ENCODE assay signal across 1 cellular context in the genomic region with DNA sequence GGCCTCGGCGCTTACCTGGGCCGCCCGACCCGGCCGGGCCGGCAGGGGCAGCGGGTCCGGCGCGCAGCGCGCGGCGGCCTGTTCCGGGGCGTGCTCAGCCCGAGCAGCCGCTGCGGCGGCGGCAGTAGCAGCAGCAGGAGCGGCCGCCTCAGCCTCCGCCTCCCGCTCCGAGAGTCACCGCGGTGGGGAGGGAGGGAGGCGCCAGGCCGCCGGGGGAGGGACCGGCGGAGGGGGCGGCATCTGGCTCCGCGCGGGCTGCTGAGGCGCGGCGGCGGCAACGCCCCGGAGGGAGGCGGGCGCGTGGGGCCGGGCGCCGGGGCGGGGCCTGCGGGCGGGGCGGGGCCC.
TF ChIP-seq lines count a peak whose summit lies in the region.

A gene with protein sequence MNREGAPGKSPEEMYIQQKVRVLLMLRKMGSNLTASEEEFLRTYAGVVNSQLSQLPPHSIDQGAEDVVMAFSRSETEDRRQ (minus strand): TSS at position 190 of the 345 bp plus-strand sequence. CDS start 38,205 bp downstream, outside the sequence.

TF ChIP-seq in HepG2, 621 proteins besides CTCF, POLR2A, EP300 and RAD21 (continued from another document):
- TF ChIP-seq SAP130 (CRISPR knock-in tag; IDR thresholded peaks at IDR 0.05; ENCODE audit: low read depth) (no peak; the same call in 1 of the 2 replicates), RFX1 (IDR thresholded peaks at IDR 0.05) (no peak), SP4 (CRISPR knock-in tag; IDR thresholded peaks at IDR 0.05) (no peak), KLF13 (CRISPR knock-in tag; IDR thresholded peaks at IDR 0.05) (no peak), SOX5 (CRISPR knock-in tag; IDR thresholded peaks at IDR 0.05; ENCODE audit: borderline replicate concordance) (no peak), GABPA (IDR thresholded peaks at IDR 0.05; ENCODE audit: low read depth, low read length) (no peak), GABPA (CRISPR knock-in tag; IDR thresholded peaks at IDR 0.05; ENCODE audit: low read depth) (no peak), ZNF512B (CRISPR knock-in tag; IDR thresholded peaks at IDR 0.05; ENCODE audit: borderline replicate concordance) (no peak), SRSF1 (optimal IDR thresholded peaks at IDR 0.05; ENCODE audit: low read depth, low read length) (no peak), HDAC1 (CRISPR knock-in tag; IDR thresholded peaks at IDR 0.05) (0 out of 2 replicates have a peak, but pooled peaks have one; percentile 10), ARID4A (CRISPR knock-in tag; IDR thresholded peaks at IDR 0.05; ENCODE audit: borderline replicate concordance) (peak; percentile 11; the same call in 1 of the 2 replicates), TFDP2 (CRISPR knock-in tag; IDR thresholded peaks at IDR 0.05) (peak; percentile 52; the same call in 1 of the 2 replicates), ZNF740 (CRISPR knock-in tag; IDR thresholded peaks at IDR 0.05) (no peak), RARA (CRISPR knock-in tag; IDR thresholded peaks at IDR 0.05) (no peak), TFDP1 (CRISPR knock-in tag; IDR thresholded peaks at IDR 0.05; ENCODE audit: borderline replicate concordance) (peak; percentile 28; the same call in 1 of the 2 replicates), SIN3B (IDR thresholded peaks at IDR 0.05; ENCODE audit: low read length) (no peak), NCOA1 (CRISPR knock-in tag; IDR thresholded peaks at IDR 0.05) (no peak), ZNF160 (CRISPR knock-in tag; IDR thresholded peaks at IDR 0.05) (no peak), SPEN (CRISPR knock-in tag; IDR thresholded peaks at IDR 0.05; ENCODE audit: low read depth) (0 out of 2 replicates have a peak, but pooled peaks have one; percentile 14), ZNF280B (CRISPR knock-in tag; IDR thresholded peaks at IDR 0.05; ENCODE audit: borderline replicate concordance) (no peak), WIZ (CRISPR knock-in tag; IDR thresholded peaks at IDR 0.05) (no peak), MZF1 (CRISPR knock-in tag; IDR thresholded peaks at IDR 0.05; ENCODE audit: borderline replicate concordance) (no peak)
- TF ChIP-seq, protein P1, sequence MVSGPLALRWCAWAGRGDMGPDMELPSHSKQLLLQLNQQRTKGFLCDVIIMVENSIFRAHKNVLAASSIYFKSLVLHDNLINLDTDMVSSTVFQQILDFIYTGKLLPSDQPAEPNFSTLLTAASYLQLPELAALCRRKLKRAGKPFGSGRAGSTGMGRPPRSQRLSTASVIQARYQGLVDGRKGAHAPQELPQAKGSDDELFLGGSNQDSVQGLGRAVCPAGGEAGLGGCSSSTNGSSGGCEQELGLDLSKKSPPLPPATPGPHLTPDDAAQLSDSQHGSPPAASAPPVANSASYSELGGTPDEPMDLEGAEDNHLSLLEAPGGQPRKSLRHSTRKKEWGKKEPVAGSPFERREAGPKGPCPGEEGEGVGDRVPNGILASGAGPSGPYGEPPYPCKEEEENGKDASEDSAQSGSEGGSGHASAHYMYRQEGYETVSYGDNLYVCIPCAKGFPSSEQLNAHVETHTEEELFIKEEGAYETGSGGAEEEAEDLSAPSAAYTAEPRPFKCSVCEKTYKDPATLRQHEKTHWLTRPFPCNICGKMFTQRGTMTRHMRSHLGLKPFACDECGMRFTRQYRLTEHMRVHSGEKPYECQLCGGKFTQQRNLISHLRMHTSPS (CRISPR knock-in tag; IDR thresholded peaks at IDR 0.05; ENCODE audit: low read depth) = 0 out of 2 replicates have a peak, but pooled peaks have one; percentile 2
- TF ChIP-seq, protein P2, sequence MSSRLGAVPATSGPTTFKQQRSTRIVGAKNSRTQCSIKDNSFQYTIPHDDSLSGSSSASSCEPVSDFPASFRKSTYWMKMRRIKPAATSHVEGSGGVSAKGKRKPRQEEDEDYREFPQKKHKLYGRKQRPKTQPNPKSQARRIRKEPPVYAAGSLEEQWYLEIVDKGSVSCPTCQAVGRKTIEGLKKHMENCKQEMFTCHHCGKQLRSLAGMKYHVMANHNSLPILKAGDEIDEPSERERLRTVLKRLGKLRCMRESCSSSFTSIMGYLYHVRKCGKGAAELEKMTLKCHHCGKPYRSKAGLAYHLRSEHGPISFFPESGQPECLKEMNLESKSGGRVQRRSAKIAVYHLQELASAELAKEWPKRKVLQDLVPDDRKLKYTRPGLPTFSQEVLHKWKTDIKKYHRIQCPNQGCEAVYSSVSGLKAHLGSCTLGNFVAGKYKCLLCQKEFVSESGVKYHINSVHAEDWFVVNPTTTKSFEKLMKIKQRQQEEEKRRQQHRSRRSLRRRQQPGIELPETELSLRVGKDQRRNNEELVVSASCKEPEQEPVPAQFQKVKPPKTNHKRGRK (CRISPR knock-in tag; IDR thresholded peaks at IDR 0.05) = no peak
- TF ChIP-seq, protein P3, sequence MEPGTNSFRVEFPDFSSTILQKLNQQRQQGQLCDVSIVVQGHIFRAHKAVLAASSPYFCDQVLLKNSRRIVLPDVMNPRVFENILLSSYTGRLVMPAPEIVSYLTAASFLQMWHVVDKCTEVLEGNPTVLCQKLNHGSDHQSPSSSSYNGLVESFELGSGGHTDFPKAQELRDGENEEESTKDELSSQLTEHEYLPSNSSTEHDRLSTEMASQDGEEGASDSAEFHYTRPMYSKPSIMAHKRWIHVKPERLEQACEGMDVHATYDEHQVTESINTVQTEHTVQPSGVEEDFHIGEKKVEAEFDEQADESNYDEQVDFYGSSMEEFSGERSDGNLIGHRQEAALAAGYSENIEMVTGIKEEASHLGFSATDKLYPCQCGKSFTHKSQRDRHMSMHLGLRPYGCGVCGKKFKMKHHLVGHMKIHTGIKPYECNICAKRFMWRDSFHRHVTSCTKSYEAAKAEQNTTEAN (CRISPR knock-in tag; conservative IDR thresholded peaks at IDR 0.05) = 0 out of 2 replicates have a peak, but pooled peaks have one; percentile 7
- TF ChIP-seq, protein P4, sequence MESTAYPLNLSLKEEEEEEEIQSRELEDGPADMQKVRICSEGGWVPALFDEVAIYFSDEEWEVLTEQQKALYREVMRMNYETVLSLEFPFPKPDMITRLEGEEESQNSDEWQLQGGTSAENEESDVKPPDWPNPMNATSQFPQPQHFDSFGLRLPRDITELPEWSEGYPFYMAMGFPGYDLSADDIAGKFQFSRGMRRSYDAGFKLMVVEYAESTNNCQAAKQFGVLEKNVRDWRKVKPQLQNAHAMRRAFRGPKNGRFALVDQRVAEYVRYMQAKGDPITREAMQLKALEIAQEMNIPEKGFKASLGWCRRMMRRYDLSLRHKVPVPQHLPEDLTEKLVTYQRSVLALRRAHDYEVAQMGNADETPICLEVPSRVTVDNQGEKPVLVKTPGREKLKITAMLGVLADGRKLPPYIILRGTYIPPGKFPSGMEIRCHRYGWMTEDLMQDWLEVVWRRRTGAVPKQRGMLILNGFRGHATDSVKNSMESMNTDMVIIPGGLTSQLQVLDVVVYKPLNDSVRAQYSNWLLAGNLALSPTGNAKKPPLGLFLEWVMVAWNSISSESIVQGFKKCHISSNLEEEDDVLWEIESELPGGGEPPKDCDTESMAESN (CRISPR knock-in tag; conservative IDR thresholded peaks at IDR 0.05) = no peak
TF ChIP-seq in HepG2: peak in this region for 20.
